In genomic region chr2:121075641-121076500, GRCh38 we compare ENCODE assay signal across 10 cellular contexts.
DNase-seq lines count a peak whose midpoint lies in the region; ATAC-seq and TF ChIP-seq lines count a peak whose summit lies in the region.
"Had no signal": no experiment of that assay in that cellular context is flagged by ENCODE, and none has a peak within 500 bp of the region (broad histone marks: within the 10 kb centered on the region; RNA-seq: fewer than 3 reads in every experiment).

No MANE protein-coding gene starts in this region.

- H3K27ac ChIP-seq in upper lobe of left lung, result no peak overlapping the region

- ATAC-seq in upper lobe of left lung (ENCODE audit: low FRiP score in 2 of 2) (no peak), HG03159 (IDR thresholded peaks at IDR 0.05; ENCODE audit: unreplicated experiment) (no peak)

- no peaks in the 10 kb centered on the region for H3K36me3 ChIP-seq in adipocyte (ENCODE audit: control insufficient read depth, insufficient read depth, low read length, severe bottlenecking)
- H3K36me3 ChIP-seq in upper lobe of left lung, result no peaks in the 10 kb centered on the region

- no peak for TF ChIP-seq EP300 in upper lobe of left lung (IDR thresholded peaks at IDR 0.05)

- TF ChIP-seq CTCF in upper lobe of left lung (IDR thresholded peaks at IDR 0.05) (no peak), GM10266 (IDR thresholded peaks at IDR 0.05; ENCODE audit: control insufficient read depth, insufficient read depth, low read depth, missing control alignments) (no peak)

- no peaks in the 10 kb centered on the region for H3K9me3 ChIP-seq in adipocyte (ENCODE audit: control insufficient read depth, low read length)
- H3K9me3 ChIP-seq in upper lobe of left lung, result no peaks in the 10 kb centered on the region

- in situ Hi-C loops in ACHN (cut with HindIII; ENCODE audit: low pct_ligation_motif_present, low pct_unique_long_range_greater_than_20kb, low sequenced_read_pairs), result no loop called here

- H3K4me3 ChIP-seq in adipocyte (ENCODE audit: low read length) (no peak overlapping the region), upper lobe of left lung (no peak overlapping the region)

- peak overlapping the region; percentile 50 for H3K9ac ChIP-seq in adipocyte (ENCODE audit: low read length)

- H3K27me3 ChIP-seq in adipocyte (replicated peaks; ENCODE audit: control insufficient read depth, insufficient read depth, low read length) (peaks cover 17% of the 10 kb centered on the region), upper lobe of left lung (no peaks in the 10 kb centered on the region)

- peaks cover 2% of the 10 kb centered on the region for H3K4me1 ChIP-seq in adipocyte (ENCODE audit: control insufficient read depth, insufficient read depth, low read length)
- peaks cover 0 to 12% (median 0%) of the 10 kb centered on the region in 4 donors for H3K4me1 ChIP-seq in upper lobe of left lung

- no peak for TF ChIP-seq POLR2A in upper lobe of left lung (IDR thresholded peaks at IDR 0.05)

- DNase-seq in ACHN (peak; percentile 42), HT1080 (ENCODE audit: low read depth) (peak; percentile 46), adipocyte (ENCODE audit: low read depth) (no peak), left kidney (ENCODE audit: low read depth, low spot score) (peak; percentile 41), upper lobe of left lung (no peak), NCI-H2029 (lab: John Stamatoyannopoulos, UW) (no peak), GM10266 (ENCODE audit: extremely low spot score) (no peak)
- DNase-seq: activated gamma-delta T cell treated with Interleukin-2 at 50 U/mL for 16 hours, SW 1271 had no signal

- 15% methylated on average over 16 to 19 of the region's 19 CpGs for WGBS in upper lobe of left lung, 2 donors

Comparison
In these comparisons a context has a peak if more than half of its experiments do, and no peak if none do; other contexts are left out.
1. DNase-seq: peak in ACHN (single experiment), HT1080 (single experiment) and left kidney (single experiment); none in adipocyte (single experiment), upper lobe of left lung (0 of 2), NCI-H2029 (single experiment) and GM10266 (single experiment).